Comparison of ENCODE assay signal across 21 cellular contexts in the genomic region with DNA sequence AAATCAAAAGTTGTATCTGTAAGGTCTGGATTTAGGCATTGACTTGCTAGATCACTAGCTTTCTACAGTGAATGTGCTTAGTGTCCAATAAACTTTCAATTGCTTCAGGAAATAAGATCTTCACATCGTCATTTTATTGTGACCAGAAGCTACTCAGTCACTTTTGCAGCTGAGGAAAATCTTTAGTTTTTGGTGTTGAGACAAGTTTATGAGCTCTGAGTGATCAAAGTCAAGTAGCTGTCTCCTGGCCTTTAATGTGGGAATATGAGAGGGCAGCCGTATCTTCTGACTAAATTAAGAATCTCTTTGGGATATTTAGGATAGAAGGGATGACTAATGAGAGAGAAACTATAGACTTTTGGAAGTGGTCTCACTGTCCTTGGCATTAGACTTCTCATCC. TPM values are rescaled to one million over a fixed set of nuclear protein-coding genes. Genes with fewer than 3 reads are reported as not detected.
DNase-seq lines count a peak whose midpoint lies in the region; ATAC-seq and TF ChIP-seq lines count a peak whose summit lies in the region.
"Had no signal": no experiment of that assay in that cellular context is flagged by ENCODE, and none has a peak within 500 bp of the region (broad histone marks: within the 10 kb centered on the region; RNA-seq: fewer than 3 reads in every experiment).

No MANE protein-coding gene starts in this region.

- WGBS in mesenchymal stem cell, result 55% methylated on average over 2 of the region's 2 CpGs

- H4K20me1 ChIP-seq in HCT116 (ENCODE audit: insufficient read depth), result no peaks in the 10 kb centered on the region
- H4K20me1 ChIP-seq: BLaER1 treated with 17β-estradiol and CSF1 and Interleukin-3, amounts not matched to agents 10 nM and 100 nM had no signal

- DNase-seq in EH (ENCODE audit: low read depth), result peak; percentile 37
- DNase-seq in HCT116 (ENCODE audit: low read depth, low spot score), result no peak
- peak; percentile 27 for DNase-seq in cerebellar cortex (ENCODE audit: low spot score)
- DNase-seq in mesenchymal stem cell, result peak; percentile 30
- no peak for DNase-seq in globus pallidus (ENCODE audit: low spot score)
- DNase-seq in activated T-cell treated with anti-CD3 and anti-CD28 coated beads, Interleukin-2, amount 50 U/mL, for 72 hours, result no peak
- DNase-seq: AML-193; CD4-positive, alpha-beta T cell; NCI-H1092 treated with DMSO at 0.1 percent for 48 hours; NCI-H1436; NCI-H187; NCI-H2081 treated with DMSO at 0.1 percent for 48 hours; NCI-H2171; NCI-H510A had no signal

- H2AFZ ChIP-seq in HCT116 (ENCODE audit: low read depth, low read length, poor library complexity, severe bottlenecking), result peak overlapping the region; percentile 66
- no peak overlapping the region for H2AFZ ChIP-seq in mesenchymal stem cell (ENCODE audit: low read depth, low read length)
- H2AFZ ChIP-seq: GM23248 had no signal

- H3K79me2 ChIP-seq in HCT116 (ENCODE audit: insufficient read depth, low read length), result no peaks in the 10 kb centered on the region

- no peaks in the 10 kb centered on the region for H3K9me3 ChIP-seq in HCT116 (ENCODE audit: control insufficient read depth in 1 of 2, insufficient read depth in 1 of 2, low read depth in 1 of 2, low read length in 2 of 2)
- no peaks in the 10 kb centered on the region for H3K9me3 ChIP-seq in mesenchymal stem cell (ENCODE audit: control insufficient read depth, low read length)
- H3K9me3 ChIP-seq: A549; BLaER1 treated with 17β-estradiol and CSF1 and Interleukin-3, amounts not matched to agents 10 nM and 100 nM; HAP-1; SJCRH30 had no signal

- TF ChIP-seq POLR2A in HCT116 (IDR thresholded peaks at IDR 0.05; ENCODE audit: borderline replicate concordance, extremely low read depth, insufficient read depth, insufficient read length) (no peak), GM18505 (IDR thresholded peaks at IDR 0.05; ENCODE audit: borderline replicate concordance, extremely low read depth, insufficient read depth, insufficient read length) (no peak)

- H4K8ac ChIP-seq in mesenchymal stem cell (ENCODE audit: low read length), result no peak overlapping the region

- H3K4me1 ChIP-seq in HCT116 (ENCODE audit: control insufficient read depth in 1 of 2, insufficient read depth in 2 of 2, low read length in 2 of 2), result peaks cover 22 to 36% of the 10 kb centered on the region in 2 experiments
- H3K4me1 ChIP-seq in mesenchymal stem cell (ENCODE audit: control insufficient read depth, insufficient read depth, low read depth, low read length), result peaks cover 1% of the 10 kb centered on the region
- H3K4me1 ChIP-seq: A549; BLaER1 treated with 17β-estradiol and CSF1 and Interleukin-3, amounts not matched to agents 10 nM and 100 nM; SJCRH30 had no signal

- no peak overlapping the region for H2BK15ac ChIP-seq in mesenchymal stem cell (ENCODE audit: low read depth, poor library complexity, severe bottlenecking)

- H2BK120ac ChIP-seq in mesenchymal stem cell (ENCODE audit: low read depth, low read length), result no peak overlapping the region

- H3K9me2 ChIP-seq in HCT116 (ENCODE audit: insufficient read depth), result no peaks in the 10 kb centered on the region; the same call in 1 of the 2 replicates

- H3K4me3 ChIP-seq in HCT116 (replicated peaks in 1 of 2; ENCODE audit: low read depth in 1 of 2, low read length in 2 of 2) (no peak overlapping the region), mesenchymal stem cell (ENCODE audit: insufficient read depth in 1 of 2, low read depth in 1 of 2, low read length in 2 of 2) (no peak overlapping the region)
- H3K4me3 ChIP-seq: A549; BLaER1 treated with 17β-estradiol and CSF1 and Interleukin-3, amounts not matched to agents 10 nM and 100 nM; GM23248; HAP-1; SJCRH30 had no signal

- ATAC-seq in HCT116 (peak; percentile 23), GM18505 (IDR thresholded peaks at IDR 0.05; ENCODE audit: unreplicated experiment) (no peak)
- no peak for ATAC-seq in activated T-cell treated with anti-CD3 and anti-CD28 coated beads, Interleukin-2, amount 50 U/mL, for 72 hours (replicated peaks in 1 of 2)

- no peak overlapping the region for H4K91ac ChIP-seq in mesenchymal stem cell (ENCODE audit: low read length)

- H3K4me2 ChIP-seq in HCT116 (ENCODE audit: low read length) (peak overlapping the region; percentile 32), mesenchymal stem cell (ENCODE audit: low read length, poor library complexity, severe bottlenecking) (no peak overlapping the region)
- H3K4me2 ChIP-seq: A549; BLaER1 treated with 17β-estradiol and CSF1 and Interleukin-3, amounts not matched to agents 10 nM and 100 nM had no signal

- TF ChIP-seq CTCF in HCT116 (IDR thresholded peaks at IDR 0.05 in 2 of 3, conservative IDR thresholded peaks at IDR 0.05 in 1 of 3; ENCODE audit: borderline replicate concordance in 1 of 3, insufficient read depth in 1 of 3, low read depth in 2 of 3, low read length in 2 of 3), result no peak

- H3K79me1 ChIP-seq in mesenchymal stem cell (replicated peaks; ENCODE audit: low read length, poor library complexity, severe bottlenecking), result peaks cover 12% of the 10 kb centered on the region

- H3K18ac ChIP-seq in mesenchymal stem cell (ENCODE audit: low read depth in 1 of 2, low read length in 2 of 2), result no peak overlapping the region

- H3K23ac ChIP-seq in mesenchymal stem cell (ENCODE audit: low read length in 2 of 2), result no peak overlapping the region

- peaks cover 0 to 3% of the 10 kb centered on the region in 2 donors for H3K36me3 Mint-ChIP-seq in activated T-cell treated with anti-CD3 and anti-CD28 coated beads, Interleukin-2, amount 50 U/mL, for 72 hours (ENCODE audit: insufficient read depth in 2 of 2)

- no peak overlapping the region for H2BK12ac ChIP-seq in mesenchymal stem cell (ENCODE audit: low read length in 2 of 2)

- RAD21 ChIA-PET in HCT116 (lab: Charles Lee; ENCODE audit: low non-redundant PET in 1 of 2, low total read pairs in 2 of 2, uncharacterized antibody in 2 of 2, unreplicated experiment in 2 of 2), result no interaction called here

- POLR2A ChIA-PET in HCT116 (lab: Charles Lee), result interaction anchor here (1.2 kb wide), 1 partner anchor 429 kb away, joined by 3 read pairs; no protein-coding TSS in a partner anchor

- TF ChIP-seq RAD21 in HCT116 (IDR thresholded peaks at IDR 0.05; ENCODE audit: low read depth), result no peak

- H2AK5ac ChIP-seq in mesenchymal stem cell (ENCODE audit: low read length, severe bottlenecking), result no peak overlapping the region

- no TSS peak for BruUV-seq in HCT116 (replicated peaks; lab: Mats Ljungman, UMichigan)

- intact Hi-C loops in HCT116 (cut with micrococcal nuclease), result no loop called here

- H3K36me3 ChIP-seq in HCT116 (ENCODE audit: control insufficient read depth in 1 of 2, insufficient read depth in 2 of 2, low read length in 2 of 2), result no peaks in the 10 kb centered on the region
- no peaks in the 10 kb centered on the region for H3K36me3 ChIP-seq in mesenchymal stem cell (ENCODE audit: control insufficient read depth in 1 of 2, insufficient read depth in 2 of 2, low read depth in 1 of 2, low read length in 2 of 2)
- H3K36me3 ChIP-seq: BLaER1 treated with 17β-estradiol and CSF1 and Interleukin-3, amounts not matched to agents 10 nM and 100 nM; HAP-1; SJCRH30 had no signal

- H3K9me3 Mint-ChIP-seq in activated T-cell treated with anti-CD3 and anti-CD28 coated beads, Interleukin-2, amount 50 U/mL, for 72 hours, result peaks cover 0 to 2% of the 10 kb centered on the region in 2 donors
- H3K9me3 Mint-ChIP-seq: CD4-positive, alpha-beta T cell had no signal

- H3K27me3 Mint-ChIP-seq in activated T-cell treated with anti-CD3 and anti-CD28 coated beads, Interleukin-2, amount 50 U/mL, for 72 hours (ENCODE audit: low read depth), result peaks cover 43% of the 10 kb centered on the region

- no peak overlapping the region for H3K4ac ChIP-seq in mesenchymal stem cell (ENCODE audit: low read depth in 1 of 2, low read length in 2 of 2)

- H3K27ac Mint-ChIP-seq in activated T-cell treated with anti-CD3 and anti-CD28 coated beads, Interleukin-2, amount 50 U/mL, for 72 hours, result no peak overlapping the region
- H3K27ac Mint-ChIP-seq: CD4-positive, alpha-beta T cell had no signal

- H3K27ac ChIP-seq in HCT116 (ENCODE audit: low read depth, low read length) (peak overlapping the region; percentile 49; the same call in 1 of the 2 replicates), mesenchymal stem cell (ENCODE audit: low read length, poor library complexity, severe bottlenecking) (no peak overlapping the region)
- H3K27ac ChIP-seq: A549; BLaER1 treated with 17β-estradiol and CSF1 and Interleukin-3, amounts not matched to agents 10 nM and 100 nM; GM23248; HL-60; SJCRH30 had no signal

- H3K4me3 Mint-ChIP-seq in activated T-cell treated with anti-CD3 and anti-CD28 coated beads, Interleukin-2, amount 50 U/mL, for 72 hours, result no peak overlapping the region
- H3K4me3 Mint-ChIP-seq: CD4-positive, alpha-beta T cell had no signal

- CTCF ChIA-PET in HCT116 (lab: Charles Lee), result interaction anchor here (1.0 to 2.8 kb wide), 6 partner anchors 12 to 820 kb away, joined by 3 to 7 read pairs (median 4); no protein-coding TSS in a partner anchor

- H3K9ac ChIP-seq in HCT116 (ENCODE audit: low read length), result no peak overlapping the region
- H3K9ac ChIP-seq in mesenchymal stem cell (ENCODE audit: low read length), result no peak overlapping the region
- H3K9ac ChIP-seq: BLaER1 treated with 17β-estradiol and CSF1 and Interleukin-3, amounts not matched to agents 10 nM and 100 nM; GM23248 had no signal

- no peak overlapping the region for H2BK5ac ChIP-seq in mesenchymal stem cell (ENCODE audit: low read depth, low read length, poor library complexity, severe bottlenecking)

- no peaks in the 10 kb centered on the region for H3K27me3 ChIP-seq in HCT116 (ENCODE audit: insufficient read depth, low read length)
- H3K27me3 ChIP-seq in mesenchymal stem cell (ENCODE audit: control insufficient read depth in 1 of 2, insufficient read depth in 1 of 2, low read length in 2 of 2), result no peaks in the 10 kb centered on the region
- H3K27me3 ChIP-seq: BLaER1 treated with 17β-estradiol and CSF1 and Interleukin-3, amounts not matched to agents 10 nM and 100 nM; SJCRH30 had no signal

- H3K4me1 Mint-ChIP-seq in activated T-cell treated with anti-CD3 and anti-CD28 coated beads, Interleukin-2, amount 50 U/mL, for 72 hours (ENCODE audit: low read depth), result no peaks in the 10 kb centered on the region

- no peak overlapping the region for H3K14ac ChIP-seq in mesenchymal stem cell (ENCODE audit: low read length in 2 of 2)

TF ChIP-seq in HCT116, 20 proteins besides CTCF, POLR2A, EP300 and RAD21:
- TF ChIP-seq ELF1 (IDR thresholded peaks at IDR 0.05; ENCODE audit: borderline replicate concordance, low read depth) (no peak), TCF7L2 (IDR thresholded peaks at IDR 0.05; ENCODE audit: borderline replicate concordance, extremely low read depth, insufficient read depth, insufficient read length) (peak; percentile 96)

RNA-seq across cellular contexts. Expression of a gene that starts 21.6 kb away (rescaled TPM):
- total RNA-seq in HCT116 (2021; ENCODE audit: unreplicated experiment), result 8.2 TPM
- 2.2 and 4.1 TPM in 2 replicates for polyA plus RNA-seq in HCT116 (2012)
- 44.1 TPM for polyA plus RNA-seq in mesenchymal stem cell (2013, experiment 1 of 2)
- 46.1 TPM for polyA plus RNA-seq in mesenchymal stem cell (2013, experiment 2 of 2)
- under 1 TPM; 0.16 to 0.24 TPM for total RNA-seq in activated T-cell treated with anti-CD3 and anti-CD28 coated beads, Interleukin-2, amount 50 U/mL, for 72 hours

Comparison
In these comparisons a context has a peak if more than half of its experiments do, and no peak if none do; other contexts are left out.
1. DNase-seq: peak in EH (single experiment), cerebellar cortex (single experiment) and mesenchymal stem cell (single experiment); none in HCT116 (single experiment), globus pallidus (single experiment) and activated T-cell treated with anti-CD3 and anti-CD28 coated beads, Interleukin-2, amount 50 U/mL, for 72 hours (0 of 2).